ENCODE assay signal across 3 cellular contexts in genomic region chrX:109681475-109682081, GRCh38.
TF ChIP-seq lines count a peak whose summit lies in the region.

No MANE protein-coding gene starts in this region.

TF ChIP-seq in GM12891, 5 proteins besides CTCF, POLR2A, EP300 and RAD21:
- TF ChIP-seq POU2F2 (IDR thresholded peaks at IDR 0.05; ENCODE audit: low read depth, low read length): no peak
- TF ChIP-seq TAF1 (IDR thresholded peaks at IDR 0.05; ENCODE audit: low read depth, low read length): no peak
- no peak for TF ChIP-seq SPI1 (IDR thresholded peaks at IDR 0.05; ENCODE audit: low read depth, low read length)
- TF ChIP-seq POLR2AphosphoS5 (IDR thresholded peaks at IDR 0.05; ENCODE audit: low read depth, low read length): no peak
- TF ChIP-seq PAX5 (IDR thresholded peaks at IDR 0.05; ENCODE audit: insufficient read depth, low read length, severe bottlenecking): no peak

TF ChIP-seq in GM12878, 131 proteins besides CTCF, POLR2A, EP300 and RAD21:
- TF ChIP-seq MYC (IDR thresholded peaks at IDR 0.05; ENCODE audit: insufficient read depth, insufficient read length, insufficient replicate concordance, low read length, severe bottlenecking) (no peak), RUNX3 (IDR thresholded peaks at IDR 0.05; ENCODE audit: low read length) (peak; percentile 6; the same call in 1 of the 2 replicates), CUX1 (IDR thresholded peaks at IDR 0.05; ENCODE audit: insufficient replicate concordance, low read depth, low read length) (no peak)
TF ChIP-seq in GM12878: peak in this region for 1.

TF ChIP-seq in SK-N-SH, 30 proteins besides CTCF, POLR2A, EP300 and RAD21:
- TF ChIP-seq ELF1 (IDR thresholded peaks at IDR 0.05) (no peak), ZBTB33 (IDR thresholded peaks at IDR 0.05; ENCODE audit: borderline replicate concordance, low read depth) (no peak), USF2 (IDR thresholded peaks at IDR 0.05; ENCODE audit: borderline replicate concordance, low read depth, low read length) (no peak), POLR2AphosphoS5 (IDR thresholded peaks at IDR 0.05; ENCODE audit: low read depth, low read length) (no peak), EZH2phosphoT487 (IDR thresholded peaks at IDR 0.05; ENCODE audit: borderline replicate concordance, low read depth) (no peak), SIN3A (IDR thresholded peaks at IDR 0.05; ENCODE audit: borderline replicate concordance, low read depth, low read length) (no peak), GABPA (IDR thresholded peaks at IDR 0.05; ENCODE audit: low read depth) (no peak), IRF3 (IDR thresholded peaks at IDR 0.05; ENCODE audit: low read depth, low read length) (no peak), MEF2A (IDR thresholded peaks at IDR 0.05; ENCODE audit: borderline replicate concordance, low read depth) (no peak), RCOR1 (IDR thresholded peaks at IDR 0.05; ENCODE audit: low read length) (no peak), PBX3 (IDR thresholded peaks at IDR 0.05) (no peak), TAF1 (IDR thresholded peaks at IDR 0.05; ENCODE audit: borderline replicate concordance, low read depth, low read length) (no peak)
TF ChIP-seq in SK-N-SH: peak in this region for 0.
